In genomic region chr20:45420125-45420524, GRCh38 we compare ENCODE assay signal across 15 cellular contexts. TPM values are rescaled to one million over a fixed set of nuclear protein-coding genes. Genes with fewer than 3 reads are reported as not detected.
DNase-seq lines count a peak whose midpoint lies in the region; ATAC-seq, FAIRE-seq and TF ChIP-seq lines count a peak whose summit lies in the region.
"Had no signal": no experiment of that assay in that cellular context is flagged by ENCODE, and none has a peak within 500 bp of the region (broad histone marks: within the 10 kb centered on the region; RNA-seq: fewer than 3 reads in every experiment).

No MANE protein-coding gene starts in this region.

- H4K91ac ChIP-seq in neuronal stem cell (ENCODE audit: low read depth, low read length, poor library complexity): no peak overlapping the region

- H2BK120ac ChIP-seq in neuronal stem cell (ENCODE audit: low read depth, low read length): no peak overlapping the region

- H3K36me3 ChIP-seq in neuronal stem cell (replicated peaks in 1 of 2; ENCODE audit: control insufficient read depth in 2 of 2, insufficient read depth in 2 of 2, low read length in 2 of 2) (peaks cover 30 to 65% of the 10 kb centered on the region in 2 donors), right lobe of liver (peaks cover 0 to 42% (median 22%) of the 10 kb centered on the region in 4 donors)

- no peak overlapping the region for H2BK12ac ChIP-seq in neuronal stem cell (ENCODE audit: low read length)

- 95% methylated on average over 8 of the region's 8 CpGs for WGBS in A549 (ENCODE audit: missing lambda C conversion rate)
- no CpG with 5 or more reads among the region's 8 CpGs for WGBS in neuronal stem cell (ENCODE audit: extremely low coverage in 2 of 2, insufficient read length in 2 of 2, insufficient replicate concordance in 1 of 2), 2 donors
- 77% methylated on average over 2 of the region's 8 CpGs for WGBS in right lobe of liver (ENCODE audit: insufficient coverage, low coverage, low lambda C conversion rate, missing lambda C conversion rate)

- no peak overlapping the region for H3K4me3 ChIP-seq in A549
- H3K4me3 ChIP-seq in neuronal stem cell (ENCODE audit: low read length in 2 of 2): no peak overlapping the region
- no peak overlapping the region for H3K4me3 ChIP-seq in right lobe of liver
- H3K4me3 ChIP-seq: spleen, vagina had no signal

- peak overlapping the region; percentile 64 for H3K4me2 ChIP-seq in A549
- H3K4me2 ChIP-seq in neuronal stem cell (ENCODE audit: insufficient read depth, low read length, poor library complexity, severe bottlenecking): no peak overlapping the region

- POLR2A ChIA-PET in A549 (lab: Yijun Ruan, JAX): interaction anchor here (1.0 to 1.6 kb wide), 5 partner anchors 8 to 515 kb away, joined by 4 to 6 read pairs (median 5); partner anchors contain the start of gene SYS1
- POLR2A ChIA-PET in RWPE1 (lab: Yijun Ruan, JAX; ENCODE audit: low non-redundant PET): interaction anchor here (0.5 to 0.6 kb wide), 2 partner anchors 78 to 101 kb away, joined by 3 read pairs; no protein-coding TSS in a partner anchor

- no peak for TF ChIP-seq POLR2A in A549 (IDR thresholded peaks at IDR 0.05; ENCODE audit: low read length)
- TF ChIP-seq POLR2A in right lobe of liver (IDR thresholded peaks at IDR 0.05): no peak

- DNase-seq in A549 (ENCODE audit: low read depth in 1 of 2, low spot score in 1 of 2) (no peak), RWPE1 (ENCODE audit: low spot score) (no peak), epithelial cell of prostate (ENCODE audit: low read depth, low spot score) (no peak), neuronal stem cell (ENCODE audit: low spot score) (no peak), right lobe of liver (no peak), H4 (ENCODE audit: low spot score) (no peak)
- DNase-seq: activated naive CD4-positive, alpha-beta T cell treated with anti-CD3 and anti-CD28 coated beads, Interleukin-2, amount 10 ng/mL, durations not matched to agents 7 days and 5 days; cortex of kidney; DMS79; MV-4-11; spleen had no signal

- peak overlapping the region; percentile 47 for H3K9ac ChIP-seq in neuronal stem cell (ENCODE audit: low read depth, low read length, poor library complexity)

- H3K18ac ChIP-seq in neuronal stem cell (ENCODE audit: low read length): no peak overlapping the region

- intact Hi-C loops in right lobe of liver (cut with DNase I): loop anchor here in 1 of 2 donors (10.0 kb wide), 1 partner anchor 45 kb away; the partner anchor contains the start of gene TP53TG5

- H3K27me3 ChIP-seq in neuronal stem cell (ENCODE audit: control insufficient read depth in 3 of 3, insufficient read depth in 3 of 3, low read depth in 1 of 3, low read length in 3 of 3): no peaks in the 10 kb centered on the region
- no peaks in the 10 kb centered on the region for H3K27me3 ChIP-seq in right lobe of liver
- H3K27me3 ChIP-seq: spleen, vagina had no signal

- FAIRE-seq in A549 (lab: Jason Lieb, UNC): no peak

- H2AFZ ChIP-seq in neuronal stem cell (ENCODE audit: low read length): no peak overlapping the region

- H3K27ac ChIP-seq in A549: peak overlapping the region; percentile 42 to 58; a peak in 3 of 6 replicates
- peak overlapping the region; percentile 90 for H3K27ac ChIP-seq in RWPE1
- H3K27ac ChIP-seq in epithelial cell of prostate: peak overlapping the region; percentile 77
- no peak overlapping the region for H3K27ac ChIP-seq in neuronal stem cell (replicated peaks; ENCODE audit: low read length)
- H3K27ac ChIP-seq in right lobe of liver: no peak overlapping the region
- H3K27ac ChIP-seq: vagina had no signal

- H3K4ac ChIP-seq in neuronal stem cell (ENCODE audit: low read length): no peak overlapping the region

- CTCF ChIA-PET in A549 (lab: Yijun Ruan, JAX) (interaction anchor here (1.2 to 7.9 kb wide), 11 partner anchors 16 to 352 kb away, joined by 3 to 70 read pairs (median 7); partner anchors contain the start of gene SYS1), RWPE1 (lab: Yijun Ruan, JAX) (interaction anchor here (0.5 to 2.7 kb wide), 7 partner anchors 39 to 1383 kb away, joined by 3 to 12 read pairs (median 4); partner anchors contain the start of gene SYS1)

- no peak for TF ChIP-seq RAD21 in A549 (conservative IDR thresholded peaks at IDR 0.05 in 1 of 2, IDR thresholded peaks at IDR 0.05 in 1 of 2)

- peaks cover 7% of the 10 kb centered on the region for H3K79me1 ChIP-seq in neuronal stem cell (ENCODE audit: low read depth, low read length)

- no peak for TF ChIP-seq EP300 in A549 (IDR thresholded peaks at IDR 0.05)

- H2BK5ac ChIP-seq in neuronal stem cell (ENCODE audit: low read length): no peak overlapping the region

- no peak overlapping the region for H3K23ac ChIP-seq in neuronal stem cell (ENCODE audit: low read depth, low read length, poor library complexity)

- H2BK15ac ChIP-seq in neuronal stem cell (ENCODE audit: low read length): no peak overlapping the region

- no peaks in the 10 kb centered on the region for H3K9me3 ChIP-seq in A549
- H3K9me3 ChIP-seq in neuronal stem cell (replicated peaks in 1 of 2; ENCODE audit: control insufficient read depth in 2 of 2, insufficient read depth in 1 of 2, low read depth in 1 of 2, low read length in 2 of 2): no peaks in the 10 kb centered on the region
- no peaks in the 10 kb centered on the region for H3K9me3 ChIP-seq in right lobe of liver
- H3K9me3 ChIP-seq: spleen, vagina had no signal

- H3K4me1 ChIP-seq in A549 (peaks cover 37% of the 10 kb centered on the region), neuronal stem cell (ENCODE audit: control insufficient read depth in 2 of 2, insufficient read depth in 1 of 2, low read depth in 1 of 2, low read length in 2 of 2) (peaks cover 3% of the 10 kb centered on the region in 2 donors), right lobe of liver (peaks cover 0 to 21% (median 5%) of the 10 kb centered on the region in 4 donors)

- H3K14ac ChIP-seq in neuronal stem cell (ENCODE audit: low read length): no peak overlapping the region

- no peak for ATAC-seq in A549
- ATAC-seq in right lobe of liver: no peak
- ATAC-seq in SK-N-SH treated with all-trans-retinoic acid at 6 μM for 48 hours: no peak
- no peak for ATAC-seq in HG03139 (IDR thresholded peaks at IDR 0.05; ENCODE audit: unreplicated experiment)

- H4K8ac ChIP-seq in neuronal stem cell (ENCODE audit: low read depth, low read length): no peak overlapping the region

- TF ChIP-seq CTCF in A549 (IDR thresholded peaks at IDR 0.05) (no peak), RWPE1 (conservative IDR thresholded peaks at IDR 0.05; ENCODE audit: low read depth) (no peak), right lobe of liver (IDR thresholded peaks at IDR 0.05) (no peak)

- no peak overlapping the region for H2AK5ac ChIP-seq in neuronal stem cell (ENCODE audit: low read depth, low read length)

TF ChIP-seq in SK-N-SH treated with all-trans-retinoic acid at 6 μM for 48 hours, 23 proteins besides CTCF, POLR2A, EP300 and RAD21 (continues in another document):
- TF ChIP-seq ESRRG (CRISPR knock-in tag; IDR thresholded peaks at IDR 0.05): no peak

RNA-seq across cellular contexts. Expression of gene PIGT, which starts 4.2 kb away (rescaled TPM):
- 60.3 and 79.6 TPM in 2 replicates for polyA plus RNA-seq in A549 (2011; rRNA removed)
- 90.7 and 110 TPM in 2 replicates for polyA plus RNA-seq in A549 (2012; cell fraction: cytosol; rRNA removed)
- 149 and 159 TPM in 2 replicates for polyA plus RNA-seq in A549 (2012; cell fraction: nucleus; rRNA removed)
- polyA plus RNA-seq in A549 (2017; fragmentation: RNase III; extraction: RNeasy Plus Mini Kit Qiagen cat#74134 plus additional on column Dnase treatment): 62.0 to 71.8 TPM (median 66.2 TPM) in 3 replicates
- 83.2 and 86.7 TPM in 2 replicates for polyA minus RNA-seq in A549 (2011; rRNA and poly(A)+ RNA removed)
- 50.8 TPM for polyA plus RNA-seq in neuronal stem cell (2013, experiment 1 of 2)
- 50.5 TPM for polyA plus RNA-seq in neuronal stem cell (2013, experiment 2 of 2)
- 10 to 100 TPM; 35.7 to 58.4 (median 40.5) TPM for total RNA-seq in right lobe of liver
- 83.5 and 118 TPM in 2 replicates for total RNA-seq in H4 (2014; rRNA removed; shearing (Covaris generic))

RNA-seq across cellular contexts. Expression of gene DBNDD2, which starts 12.0 kb away (rescaled TPM):
- 20.9 and 31.1 TPM in 2 replicates for polyA plus RNA-seq in A549 (2011; rRNA removed)
- polyA plus RNA-seq in A549 (2012; cell fraction: cytosol; rRNA removed): 14.2 and 15.9 TPM in 2 replicates
- 9.5 and 13.5 TPM in 2 replicates for polyA plus RNA-seq in A549 (2012; cell fraction: nucleus; rRNA removed)
- 6.2 to 6.5 TPM (median 6.3 TPM) in 3 replicates for polyA plus RNA-seq in A549 (2017; fragmentation: RNase III; extraction: RNeasy Plus Mini Kit Qiagen cat#74134 plus additional on column Dnase treatment)
- 9.8 and 14.8 TPM in 2 replicates for polyA minus RNA-seq in A549 (2011; rRNA and poly(A)+ RNA removed)
- 23.7 TPM for polyA plus RNA-seq in neuronal stem cell (2013, experiment 1 of 2)
- 21.4 TPM for polyA plus RNA-seq in neuronal stem cell (2013, experiment 2 of 2)
- 1 to 10 TPM; 2.3 to 5.3 (median 3.3) TPM for total RNA-seq in right lobe of liver
- 2.7 and 3.8 TPM in 2 replicates for total RNA-seq in H4 (2014; rRNA removed; shearing (Covaris generic))

RNA-seq across cellular contexts. Expression of gene TP53TG5, which starts 42.0 kb away (rescaled TPM):
- not detected in 2 replicates for polyA plus RNA-seq in A549 (2011; rRNA removed)
- not detected in 2 replicates for polyA plus RNA-seq in A549 (2012; cell fraction: cytosol; rRNA removed)
- polyA plus RNA-seq in A549 (2012; cell fraction: nucleus; rRNA removed): not detected in 2 replicates
- not detected in 3 replicates for polyA plus RNA-seq in A549 (2017; fragmentation: RNase III; extraction: RNeasy Plus Mini Kit Qiagen cat#74134 plus additional on column Dnase treatment)
- polyA minus RNA-seq in A549 (2011; rRNA and poly(A)+ RNA removed): not detected in 2 replicates
- polyA plus RNA-seq in neuronal stem cell (2013, experiment 1 of 2): 0.25 TPM
- polyA plus RNA-seq in neuronal stem cell (2013, experiment 2 of 2): 0.30 TPM
- total RNA-seq in right lobe of liver: not detected
- not detected in 2 replicates for total RNA-seq in H4 (2014; rRNA removed; shearing (Covaris generic))
- total RNA-seq: natural killer cell treated with Interleukin-12 subunit alpha and Interleukin-12 subunit beta and Interleukin-15 and Interleukin-18, amount 100 ng/mL, for 72 hours; vagina had no signal

RNA-seq across cellular contexts. Expression of gene WFDC2, which starts 49.4 kb away (rescaled TPM):
- not detected in 2 replicates for polyA plus RNA-seq in A549 (2011; rRNA removed)
- 0.15 and 0.16 TPM in 2 replicates for polyA plus RNA-seq in A549 (2012; cell fraction: cytosol; rRNA removed)
- 0.23 TPM in 1 of 2 replicates, not detected in the other for polyA plus RNA-seq in A549 (2012; cell fraction: nucleus; rRNA removed)
- polyA plus RNA-seq in A549 (2017; fragmentation: RNase III; extraction: RNeasy Plus Mini Kit Qiagen cat#74134 plus additional on column Dnase treatment): 0.22 TPM in 1 of 3 replicates, not detected in the others
- not detected in 2 replicates for polyA minus RNA-seq in A549 (2011; rRNA and poly(A)+ RNA removed)
- polyA plus RNA-seq in neuronal stem cell (2013, experiment 1 of 2): 56.3 TPM
- 58.1 TPM for polyA plus RNA-seq in neuronal stem cell (2013, experiment 2 of 2)
- 1 to 10 TPM in 4 of 6 experiments, under 1 TPM in 1, not detected in 1; 0.77 to 2.8 (median 1.8) TPM for total RNA-seq in right lobe of liver
- total RNA-seq in H4 (2014; rRNA removed; shearing (Covaris generic)): not detected in 2 replicates
- total RNA-seq: natural killer cell treated with Interleukin-12 subunit alpha and Interleukin-12 subunit beta and Interleukin-15 and Interleukin-18, amount 100 ng/mL, for 72 hours had no signal

RNA-seq across cellular contexts. Expression of gene SYS1, which starts 57.2 kb away (rescaled TPM):
- 27.6 and 30.5 TPM in 2 replicates for polyA plus RNA-seq in A549 (2011; rRNA removed)
- 46.0 and 62.2 TPM in 2 replicates for polyA plus RNA-seq in A549 (2012; cell fraction: cytosol; rRNA removed)
- polyA plus RNA-seq in A549 (2012; cell fraction: nucleus; rRNA removed): 54.1 and 71.4 TPM in 2 replicates
- 20.2 to 20.5 TPM (median 20.2 TPM) in 3 replicates for polyA plus RNA-seq in A549 (2017; fragmentation: RNase III; extraction: RNeasy Plus Mini Kit Qiagen cat#74134 plus additional on column Dnase treatment)
- 47.1 and 63.5 TPM in 2 replicates for polyA minus RNA-seq in A549 (2011; rRNA and poly(A)+ RNA removed)
- polyA plus RNA-seq in neuronal stem cell (2013, experiment 1 of 2): 16.8 TPM
- polyA plus RNA-seq in neuronal stem cell (2013, experiment 2 of 2): 16.4 TPM
- 10 to 100 TPM; 16.6 to 26.2 (median 20.8) TPM for total RNA-seq in right lobe of liver
- 15.4 and 20.8 TPM in 2 replicates for total RNA-seq in H4 (2014; rRNA removed; shearing (Covaris generic))

Comparison
In these comparisons a context has a peak if more than half of its experiments do, and no peak if none do; other contexts are left out.
1. H3K27ac ChIP-seq: peak in A549 (2 of 2), RWPE1 (single experiment) and epithelial cell of prostate (single experiment); none in neuronal stem cell (single experiment) and right lobe of liver (0 of 3).